In the genomic region with DNA sequence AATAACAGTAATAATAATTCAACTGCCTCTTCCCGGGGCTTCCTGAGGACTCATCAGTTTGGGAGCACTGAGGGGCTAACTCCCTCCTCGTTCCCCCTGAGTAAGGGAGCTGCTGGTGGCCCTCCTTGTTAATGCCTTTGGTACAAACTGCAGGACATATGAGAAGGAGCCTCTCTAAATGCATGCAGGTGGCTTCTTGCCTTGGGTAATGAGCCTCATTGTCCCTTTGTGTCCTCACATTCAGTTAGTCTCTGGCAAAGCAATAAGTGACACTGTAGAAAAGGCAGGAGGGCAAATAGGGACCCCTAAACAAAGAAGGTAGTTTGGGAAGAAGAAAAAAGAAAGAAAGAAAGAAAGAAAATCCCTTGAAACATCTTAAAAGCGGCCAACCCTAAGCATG, we compare ENCODE assay signal across 27 cellular contexts.
"Had no signal": no experiment of that assay in that cellular context is flagged by ENCODE, and none has a peak within 500 bp of the region (broad histone marks: within the 10 kb centered on the region; RNA-seq: fewer than 3 reads in every experiment).

No MANE protein-coding gene starts in this region.

- H3K4me3 ChIP-seq: hepatocyte, left ventricle myocardium inferior, lung, right atrium auricular region, right lobe of liver, smooth muscle cell, transverse colon, upper lobe of left lung, vagina had no signal

- H3K9me3 Mint-ChIP-seq: mesothelial cell of epicardium; naive B cell; natural killer cell; nephron progenitor cell; stimulated activated memory B cell treated with anti-CD40 and anti-IgM and Interleukin-4, amounts not matched to agents 10 μg/mL and 1 μg/mL and 100 μg/mL, for 72 hours; stimulated activated naive CD8-positive, alpha-beta T cell treated with anti-CD3 and anti-CD28 coated beads, Interleukin-15, amount 100 ng/mL, for 72 hours had no signal

- H3K4me3 Mint-ChIP-seq: mesothelial cell of epicardium; naive B cell; natural killer cell; nephron progenitor cell; stimulated activated memory B cell treated with anti-CD40 and anti-IgM and Interleukin-4, amounts not matched to agents 10 μg/mL and 1 μg/mL and 100 μg/mL, for 72 hours; stimulated activated naive CD8-positive, alpha-beta T cell treated with anti-CD3 and anti-CD28 coated beads, Interleukin-15, amount 100 ng/mL, for 72 hours had no signal

- DNase-seq: islet precursor cell; left ventricle myocardium inferior; mesendoderm; naive B cell; natural killer cell; nephron progenitor cell; occipital lobe; right lobe of liver; stimulated activated CD4-positive, alpha-beta T cell treated with anti-CD3 and anti-CD28 coated beads, Interleukin-1b, Interleukin-23, amount 100 ng/mL, for 48 hours; stimulated activated CD4-positive, alpha-beta T cell treated with anti-CD3 and anti-CD28 coated beads, Interleukin-2, amount 100 ng/mL, for 48 hours; stimulated activated CD4-positive, alpha-beta T cell treated with anti-CD3 and anti-CD28 coated beads, Interleukin-4, amount 100 ng/mL, for 4 hours; stimulated activated CD8-positive, alpha-beta memory T cell treated with anti-CD3 and anti-CD28 coated beads, Interleukin-4, amount 100 ng/mL, for 48 hours; stimulated activated naive CD4-positive, alpha-beta T cell treated with Interleukin-2 at 50 U/mL for 16 hours; stimulated activated naive CD8-positive, alpha-beta T cell treated with anti-CD3 and anti-CD28 coated beads, Interleukin-15, amount 100 ng/mL, for 72 hours; substantia nigra; transverse colon; upper lobe of left lung had no signal

- ATAC-seq: natural killer cell; right lobe of liver; stimulated activated memory B cell treated with anti-CD40 and anti-IgM and Interleukin-4, amounts not matched to agents 10 μg/mL and 1 μg/mL and 100 μg/mL, for 72 hours; stimulated activated naive CD8-positive, alpha-beta T cell treated with anti-CD3 and anti-CD28 coated beads, Interleukin-15, amount 100 ng/mL, for 72 hours had no signal

- H3K36me3 ChIP-seq: left ventricle myocardium inferior, neutrophil, right atrium auricular region, right lobe of liver, transverse colon, upper lobe of left lung, vagina had no signal

- H3K27me3 ChIP-seq: hepatocyte, right atrium auricular region, right lobe of liver, transverse colon, upper lobe of left lung, vagina had no signal

- H3K9me3 ChIP-seq: left ventricle myocardium inferior, neutrophil, right atrium auricular region, right lobe of liver, transverse colon, upper lobe of left lung, vagina had no signal

- H3K4me1 ChIP-seq: parathyroid adenoma, right atrium auricular region, right lobe of liver, transverse colon, upper lobe of left lung had no signal

- H3K27ac Mint-ChIP-seq: mesothelial cell of epicardium; naive B cell; natural killer cell; nephron progenitor cell; progenitor cell of endocrine pancreas; stimulated activated memory B cell treated with anti-CD40 and anti-IgM and Interleukin-4, amounts not matched to agents 10 μg/mL and 1 μg/mL and 100 μg/mL, for 72 hours; stimulated activated naive CD8-positive, alpha-beta T cell treated with anti-CD3 and anti-CD28 coated beads, Interleukin-15, amount 100 ng/mL, for 72 hours had no signal

- H3K27ac ChIP-seq: left ventricle myocardium inferior, neutrophil, parathyroid adenoma, right atrium auricular region, right lobe of liver, upper lobe of left lung, vagina had no signal

- H3K36me3 Mint-ChIP-seq: mesothelial cell of epicardium; naive B cell; natural killer cell; stimulated activated memory B cell treated with anti-CD40 and anti-IgM and Interleukin-4, amounts not matched to agents 10 μg/mL and 1 μg/mL and 100 μg/mL, for 72 hours had no signal

- H3K4me1 Mint-ChIP-seq: naive B cell; natural killer cell; stimulated activated memory B cell treated with anti-CD40 and anti-IgM and Interleukin-4, amounts not matched to agents 10 μg/mL and 1 μg/mL and 100 μg/mL, for 72 hours; stimulated activated naive CD8-positive, alpha-beta T cell treated with anti-CD3 and anti-CD28 coated beads, Interleukin-15, amount 100 ng/mL, for 72 hours had no signal
